Comparison of ENCODE assay signal across 23 cellular contexts in the genomic region with DNA sequence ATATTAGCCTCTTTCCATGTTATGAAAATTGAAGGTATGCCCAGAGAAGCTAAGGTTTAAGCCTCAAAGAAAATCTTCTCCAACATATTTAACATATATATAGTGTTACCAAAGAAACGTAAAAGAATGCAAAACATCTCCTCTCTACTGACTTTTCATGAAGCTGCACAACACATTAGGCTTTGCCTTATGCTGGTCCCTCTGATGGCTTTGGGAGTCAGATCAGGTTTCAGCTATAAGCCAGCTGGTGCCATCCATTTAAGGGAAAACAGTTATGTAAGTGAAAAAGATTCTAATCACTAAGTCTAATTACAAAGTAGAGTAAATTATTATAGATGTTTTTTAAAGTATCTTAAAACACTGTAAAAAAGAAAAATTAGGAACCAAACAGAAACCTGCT.
DNase-seq lines count a peak whose midpoint lies in the region; ATAC-seq and TF ChIP-seq lines count a peak whose summit lies in the region.
"Had no signal": no experiment of that assay in that cellular context is flagged by ENCODE, and none has a peak within 500 bp of the region (broad histone marks: within the 10 kb centered on the region; RNA-seq: fewer than 3 reads in every experiment).

No MANE protein-coding gene starts in this region.

- H3K4me1 Mint-ChIP-seq in stimulated activated naive B cell treated with anti-CD40 and anti-IgM and Interleukin-4, amounts not matched to agents 10 μg/mL and 1 μg/mL and 100 μg/mL, for 72 hours = peaks cover 4 to 13% of the 10 kb centered on the region in 2 donors
- H3K4me1 Mint-ChIP-seq: activated CD4-positive, alpha-beta T cell treated with anti-CD3 and anti-CD28 coated beads, Interleukin-2, amount 10 ng/mL, durations not matched to agents 7 days and 5 days; activated T-helper 17 cell treated with anti-CD3 and anti-CD28 coated beads, Interleukin-2, amount 50 U/mL, for 72 hours; natural killer cell; stimulated activated effector memory CD8-positive, alpha-beta T cell treated with anti-CD3 and anti-CD28 coated beads, Interleukin-12 subunit alpha, Interleukin-12 subunit beta, amount 100 ng/mL, for 72 hours had no signal

- TF ChIP-seq CTCF in A673 (conservative IDR thresholded peaks at IDR 0.05; ENCODE audit: low read depth, low read length) = no peak

- no TSS peak for BruUV-seq in A673 (replicated peaks; lab: Mats Ljungman, UMichigan)

- ATAC-seq in stimulated activated naive B cell treated with anti-CD40 and anti-IgM and Interleukin-4, amounts not matched to agents 10 μg/mL and 1 μg/mL and 100 μg/mL, for 72 hours (replicated peaks) = no peak
- ATAC-seq in HG03039 (IDR thresholded peaks at IDR 0.05; ENCODE audit: unreplicated experiment) = no peak
- ATAC-seq: activated T-helper 17 cell treated with anti-CD3 and anti-CD28 coated beads, Interleukin-2, amount 50 U/mL, for 72 hours; GM12878; left lobe of liver; natural killer cell; sciatic nerve; stimulated activated effector memory CD8-positive, alpha-beta T cell treated with anti-CD3 and anti-CD28 coated beads, Interleukin-12 subunit alpha, Interleukin-12 subunit beta, amount 100 ng/mL, for 72 hours had no signal

- H3K4me1 ChIP-seq in A673 (ENCODE audit: insufficient read depth, low read length, poor library complexity, severe bottlenecking) (peaks cover 23% of the 10 kb centered on the region), adipocyte (ENCODE audit: control insufficient read depth, insufficient read depth, low read length) (peaks cover 20% of the 10 kb centered on the region)
- H3K4me1 ChIP-seq: parathyroid adenoma, testis had no signal

- H3K27me3 Mint-ChIP-seq in stimulated activated naive B cell treated with anti-CD40 and anti-IgM and Interleukin-4, amounts not matched to agents 10 μg/mL and 1 μg/mL and 100 μg/mL, for 72 hours = no peaks in the 10 kb centered on the region
- H3K27me3 Mint-ChIP-seq: activated CD4-positive, alpha-beta T cell treated with anti-CD3 and anti-CD28 coated beads, Interleukin-2, amount 10 ng/mL, durations not matched to agents 7 days and 5 days; activated naive CD8-positive, alpha-beta T cell; activated T-helper 17 cell treated with anti-CD3 and anti-CD28 coated beads, Interleukin-2, amount 50 U/mL, for 72 hours; IgD-negative memory B cell had no signal

- no peaks in the 10 kb centered on the region for H3K36me3 Mint-ChIP-seq in stimulated activated naive B cell treated with anti-CD40 and anti-IgM and Interleukin-4, amounts not matched to agents 10 μg/mL and 1 μg/mL and 100 μg/mL, for 72 hours
- H3K36me3 Mint-ChIP-seq: activated naive CD8-positive, alpha-beta T cell; IgD-negative memory B cell; natural killer cell; stimulated activated effector memory CD8-positive, alpha-beta T cell treated with anti-CD3 and anti-CD28 coated beads, Interleukin-12 subunit alpha, Interleukin-12 subunit beta, amount 100 ng/mL, for 72 hours had no signal

- POLR2A ChIA-PET in A673 (lab: Charles Lee; ENCODE audit: low non-redundant PET) = no interaction called here

- H3K27ac ChIP-seq in A673 (ENCODE audit: low read depth, low read length, poor library complexity, severe bottlenecking) = no peak overlapping the region
- H3K27ac ChIP-seq: parathyroid adenoma, testis had no signal

- no peaks in the 10 kb centered on the region for H3K36me3 ChIP-seq in A673 (ENCODE audit: insufficient read depth, low read length, poor library complexity, severe bottlenecking)
- no peaks in the 10 kb centered on the region for H3K36me3 ChIP-seq in adipocyte (ENCODE audit: control insufficient read depth, insufficient read depth, low read length, severe bottlenecking)
- H3K36me3 ChIP-seq: MG63 had no signal

- DNase-seq in A673 (ENCODE audit: low spot score) = peak; percentile 45
- peak; percentile 55 for DNase-seq in LHCN-M2 (ENCODE audit: low read depth)
- peak; percentile 99 for DNase-seq in NCI-H2171 treated with DMSO at 0.1 percent for 48 hours (lab: John Stamatoyannopoulos, UW)
- peak; percentile 38 for DNase-seq in adipocyte (ENCODE audit: low read depth)
- DNase-seq in stimulated activated naive B cell treated with anti-CD40 and anti-IgM and Interleukin-4, amounts not matched to agents 10 μg/mL and 1 μg/mL and 100 μg/mL, for 72 hours = no peak
- DNase-seq in NCI-H2227 (lab: John Stamatoyannopoulos, UW; ENCODE audit: unreplicated experiment) = no peak
- no peak for DNase-seq in DMS153 treated with DMSO at 0.1 percent for 48 hours (lab: John Stamatoyannopoulos, UW; ENCODE audit: unreplicated experiment)
- DNase-seq: activated CD4-positive, alpha-beta T cell treated with anti-CD3 and anti-CD28 coated beads, Interleukin-2, amount 10 ng/mL, durations not matched to agents 7 days and 5 days; GDM1; MG63; natural killer cell; Right ventricle myocardium superior; testis had no signal

- no peak overlapping the region for H3K27ac Mint-ChIP-seq in stimulated activated naive B cell treated with anti-CD40 and anti-IgM and Interleukin-4, amounts not matched to agents 10 μg/mL and 1 μg/mL and 100 μg/mL, for 72 hours
- H3K27ac Mint-ChIP-seq: activated CD4-positive, alpha-beta T cell treated with anti-CD3 and anti-CD28 coated beads, Interleukin-2, amount 10 ng/mL, durations not matched to agents 7 days and 5 days; activated naive CD8-positive, alpha-beta T cell; activated T-helper 17 cell treated with anti-CD3 and anti-CD28 coated beads, Interleukin-2, amount 50 U/mL, for 72 hours; IgD-negative memory B cell; natural killer cell; stimulated activated effector memory CD8-positive, alpha-beta T cell treated with anti-CD3 and anti-CD28 coated beads, Interleukin-12 subunit alpha, Interleukin-12 subunit beta, amount 100 ng/mL, for 72 hours; T-helper 1 cell treated with Interleukin-12 subunit alpha and Interleukin-12 subunit beta and Interleukin-4 antibody, amounts not matched to agents 30 μg/mL and 1 μg/mL, for 36 hours had no signal

- CTCF ChIA-PET in A673 (lab: Charles Lee) = no interaction called here

- H3K9ac ChIP-seq in adipocyte (ENCODE audit: low read length) = no peak overlapping the region
- H3K9ac ChIP-seq: parathyroid adenoma had no signal

- H3K9me3 Mint-ChIP-seq in stimulated activated naive B cell treated with anti-CD40 and anti-IgM and Interleukin-4, amounts not matched to agents 10 μg/mL and 1 μg/mL and 100 μg/mL, for 72 hours = peaks cover 0 to 3% of the 10 kb centered on the region in 2 donors
- H3K9me3 Mint-ChIP-seq: activated CD4-positive, alpha-beta T cell treated with anti-CD3 and anti-CD28 coated beads, Interleukin-2, amount 10 ng/mL, durations not matched to agents 7 days and 5 days; activated T-helper 17 cell treated with anti-CD3 and anti-CD28 coated beads, Interleukin-2, amount 50 U/mL, for 72 hours; IgD-negative memory B cell; stimulated activated effector memory CD8-positive, alpha-beta T cell treated with anti-CD3 and anti-CD28 coated beads, Interleukin-12 subunit alpha, Interleukin-12 subunit beta, amount 100 ng/mL, for 72 hours; T-helper 1 cell treated with Interleukin-12 subunit alpha and Interleukin-12 subunit beta and Interleukin-4 antibody, amounts not matched to agents 30 μg/mL and 1 μg/mL, for 36 hours had no signal

- H3K4me3 ChIP-seq in A673 (ENCODE audit: low read depth, low read length, poor library complexity, severe bottlenecking) (no peak overlapping the region), adipocyte (ENCODE audit: low read length) (no peak overlapping the region)
- H3K4me3 ChIP-seq: GM12878, MG63, testis had no signal

- H3K27me3 ChIP-seq in A673 (replicated peaks; ENCODE audit: insufficient read depth, low read depth, low read length, poor library complexity) = no peaks in the 10 kb centered on the region
- no peaks in the 10 kb centered on the region for H3K27me3 ChIP-seq in adipocyte (replicated peaks; ENCODE audit: control insufficient read depth, insufficient read depth, low read length)
- H3K27me3 ChIP-seq: MG63, testis had no signal

- no peaks in the 10 kb centered on the region for H3K9me3 ChIP-seq in A673 (ENCODE audit: low read depth, low read length, poor library complexity, severe bottlenecking)
- H3K9me3 ChIP-seq in adipocyte (ENCODE audit: control insufficient read depth, low read length) = no peaks in the 10 kb centered on the region
- H3K9me3 ChIP-seq: MG63, testis had no signal

- intact Hi-C loops in A673 (cut with micrococcal nuclease; ENCODE audit: unreplicated experiment) = no loop called here

- H3K4me3 Mint-ChIP-seq in stimulated activated naive B cell treated with anti-CD40 and anti-IgM and Interleukin-4, amounts not matched to agents 10 μg/mL and 1 μg/mL and 100 μg/mL, for 72 hours = no peak overlapping the region
- H3K4me3 Mint-ChIP-seq: activated CD4-positive, alpha-beta T cell treated with anti-CD3 and anti-CD28 coated beads, Interleukin-2, amount 10 ng/mL, durations not matched to agents 7 days and 5 days; activated naive CD8-positive, alpha-beta T cell; activated T-helper 17 cell treated with anti-CD3 and anti-CD28 coated beads, Interleukin-2, amount 50 U/mL, for 72 hours; IgD-negative memory B cell; natural killer cell; stimulated activated effector memory CD8-positive, alpha-beta T cell treated with anti-CD3 and anti-CD28 coated beads, Interleukin-12 subunit alpha, Interleukin-12 subunit beta, amount 100 ng/mL, for 72 hours; T-helper 1 cell treated with Interleukin-12 subunit alpha and Interleukin-12 subunit beta and Interleukin-4 antibody, amounts not matched to agents 30 μg/mL and 1 μg/mL, for 36 hours had no signal

Comparison
In these comparisons a context has a peak if more than half of its experiments do, and no peak if none do; other contexts are left out.
1. DNase-seq: peak in A673 (single experiment), LHCN-M2 (single experiment), NCI-H2171 treated with DMSO at 0.1 percent for 48 hours (single experiment) and adipocyte (single experiment); none in stimulated activated naive B cell treated with anti-CD40 and anti-IgM and Interleukin-4, amounts not matched to agents 10 μg/mL and 1 μg/mL and 100 μg/mL, for 72 hours (single experiment), NCI-H2227 (single experiment) and DMS153 treated with DMSO at 0.1 percent for 48 hours (single experiment).